ENCODE assay signal across 27 cellular contexts in genomic region chr10:49160814-49161213, GRCh38. TPM values are rescaled to one million over a fixed set of nuclear protein-coding genes. Genes with fewer than 3 reads are reported as not detected.
"Had no signal": no experiment of that assay in that cellular context is flagged by ENCODE, and none has a peak within 500 bp of the region (broad histone marks: within the 10 kb centered on the region; RNA-seq: fewer than 3 reads in every experiment).

No MANE protein-coding gene starts in this region.

- H3K27me3 Mint-ChIP-seq: dendritic cell treated with granulocyte-macrophage colony-stimulating factor and Interleukin-4, amounts not matched to agents 40 ng/mL and 50 ng/mL, for 4 days; effector memory CD8-positive, alpha-beta T cell had no signal

- DNase-seq: colonic mucosa; cortex of kidney; effector CD8-positive, alpha-beta T cell; effector memory CD8-positive, alpha-beta T cell; erythroblast; esophagus squamous epithelium; foreskin melanocyte; gastrocnemius medialis; glutamatergic neuron; heart right ventricle; kidney; left lung; left ventricle myocardium superior; lower lobe of right lung; mucosa of descending colon had no signal

- FAIRE-seq: islet of Langerhans, kidney had no signal

- H3K27me3 ChIP-seq: colonic mucosa, esophagus squamous epithelium, gastrocnemius medialis, heart right ventricle, left lung had no signal

- H3K9me3 Mint-ChIP-seq: dendritic cell treated with granulocyte-macrophage colony-stimulating factor and Interleukin-4, amounts not matched to agents 40 ng/mL and 50 ng/mL, for 4 days; effector memory CD8-positive, alpha-beta T cell; endodermal cell; mesothelial cell of epicardium had no signal

- H3K4me3 Mint-ChIP-seq: dendritic cell treated with granulocyte-macrophage colony-stimulating factor and Interleukin-4, amounts not matched to agents 40 ng/mL and 50 ng/mL, for 4 days; effector memory CD8-positive, alpha-beta T cell; endodermal cell; mesothelial cell of epicardium had no signal

- H3K27ac Mint-ChIP-seq: dendritic cell treated with granulocyte-macrophage colony-stimulating factor and Interleukin-4, amounts not matched to agents 40 ng/mL and 50 ng/mL, for 4 days; effector memory CD8-positive, alpha-beta T cell; endodermal cell; mesothelial cell of epicardium had no signal

- H3K36me3 ChIP-seq: colonic mucosa, gastrocnemius medialis had no signal

- H3K4me3 ChIP-seq: colonic mucosa, esophagus squamous epithelium, gastrocnemius medialis, heart right ventricle, left lung, lower lobe of right lung, mucosa of descending colon had no signal

- H3K4me1 Mint-ChIP-seq: mesothelial cell of epicardium had no signal

- H3K36me3 Mint-ChIP-seq: mesothelial cell of epicardium had no signal

- H3K27ac ChIP-seq: colonic mucosa, epithelial cell of prostate, esophagus squamous epithelium, gastrocnemius medialis, heart right ventricle, left lung, lower lobe of right lung had no signal

- ATAC-seq: effector memory CD8-positive, alpha-beta T cell had no signal

- H3K9me3 ChIP-seq: colonic mucosa, esophagus squamous epithelium, gastrocnemius medialis, heart right ventricle, left lung, lower lobe of right lung, mucosa of descending colon had no signal

- H3K4me1 ChIP-seq: colonic mucosa, esophagus squamous epithelium, gastrocnemius medialis, left lung, lower lobe of right lung had no signal

RNA-seq across cellular contexts. Expression of gene FAM170B, which starts 27.0 kb away (rescaled TPM):
- total RNA-seq: chondrocyte, colonic mucosa, dermis microvascular lymphatic vessel endothelial cell, endodermal cell, esophagus mucosa, esophagus squamous epithelium, gastrocnemius medialis, glomerular endothelial cell, heart right ventricle, kidney, left ventricle myocardium superior, lower leg skin, lower lobe of right lung, lung microvascular endothelial cell, mesenteric fat pad, mesothelial cell of epicardium, mucosa of descending colon had no signal
- polyA plus RNA-seq: heart right ventricle had no signal

RNA-seq across cellular contexts. Expression of gene TMEM273, which starts 27.4 kb away (rescaled TPM):
- total RNA-seq: chondrocyte, endodermal cell, mesothelial cell of epicardium had no signal
